ENCODE assay signal across 18 cellular contexts in the genomic region with DNA sequence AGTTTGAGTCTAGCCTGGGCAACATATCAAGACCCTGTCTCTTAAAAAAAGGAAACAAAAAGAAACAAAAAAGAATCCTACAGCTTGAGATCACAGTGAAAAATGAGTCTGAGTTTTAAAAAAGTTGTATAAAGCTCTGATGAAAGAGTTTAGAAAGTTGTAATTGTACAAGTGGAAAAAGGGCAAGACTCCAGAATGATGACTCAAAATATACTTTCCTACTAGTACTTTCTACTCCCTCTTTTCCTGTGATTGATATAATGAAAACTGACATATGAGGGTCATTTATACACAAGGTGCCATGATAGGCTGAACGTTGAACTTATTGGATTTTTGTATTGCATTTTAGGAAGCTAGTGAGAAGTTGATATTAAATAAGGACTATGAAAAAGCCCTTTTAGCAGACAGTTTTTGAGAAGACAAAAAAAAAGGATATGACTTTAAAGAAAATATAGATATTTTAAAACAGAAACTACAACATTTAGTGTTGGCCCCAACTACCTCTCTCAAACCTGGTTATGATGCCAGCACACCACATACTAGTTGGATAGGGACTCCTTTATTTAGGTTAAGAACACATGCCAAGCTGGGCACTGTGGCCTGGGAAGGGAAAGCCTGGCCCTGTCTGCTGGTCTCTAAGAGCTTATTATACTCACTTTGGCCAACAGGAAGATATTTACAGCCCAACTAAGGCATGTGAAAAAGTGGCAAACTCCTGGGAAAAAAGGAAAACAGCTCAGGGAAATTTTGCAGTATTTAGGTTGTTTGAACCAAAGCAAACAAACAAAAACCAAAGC.
A peak's percentile ranks its signal among the peaks of the same experiment; 100 is the strongest.
DNase-seq lines count a peak whose midpoint lies in the region; ATAC-seq and TF ChIP-seq lines count a peak whose summit lies in the region.
"Had no signal": no experiment of that assay in that cellular context is flagged by ENCODE, and none has a peak within 500 bp of the region (broad histone marks: within the 10 kb centered on the region; RNA-seq: fewer than 3 reads in every experiment).

No MANE protein-coding gene starts in this region.

- dilution Hi-C loops in mammary epithelial cell (cut with HindIII; ENCODE audit: low sequenced_read_pairs), result no loop called here

- H4K20me1 ChIP-seq in mammary epithelial cell (ENCODE audit: insufficient read depth, low read length), result no peaks in the 10 kb centered on the region

- POLR2A ChIA-PET in MCF 10A (lab: Yijun Ruan, JAX), result interaction anchor here (0.7 kb wide), 3 partner anchors 14 to 89 kb away, joined by 3 to 4 read pairs (median 3); no protein-coding TSS in a partner anchor

- no peaks in the 10 kb centered on the region for H3K4me1 ChIP-seq in mammary epithelial cell (ENCODE audit: insufficient read depth, low read length)
- H3K4me1 ChIP-seq in mesenchymal stem cell (ENCODE audit: control insufficient read depth, insufficient read depth, low read depth, low read length), result peaks cover 2% of the 10 kb centered on the region
- no peaks in the 10 kb centered on the region for H3K4me1 ChIP-seq in aorta (ENCODE audit: control insufficient read depth in 1 of 2, insufficient read depth in 2 of 2, low read length in 2 of 2)

- no peak overlapping the region for H4K8ac ChIP-seq in mesenchymal stem cell (ENCODE audit: low read length)

- H2BK5ac ChIP-seq in mesenchymal stem cell (ENCODE audit: low read depth, low read length, poor library complexity, severe bottlenecking), result no peak overlapping the region

- H2BK120ac ChIP-seq in mesenchymal stem cell (ENCODE audit: low read depth, low read length), result no peak overlapping the region

- peaks cover 31% of the 10 kb centered on the region for H3K79me1 ChIP-seq in mesenchymal stem cell (replicated peaks; ENCODE audit: low read length, poor library complexity, severe bottlenecking)

- in situ Hi-C loops in mammary epithelial cell (cut with MboI; ENCODE audit: low sequenced_read_pairs in 2 of 2), result no loop called here
- in situ Hi-C loops in ACHN (cut with HindIII; ENCODE audit: low pct_ligation_motif_present, low pct_unique_long_range_greater_than_20kb, low sequenced_read_pairs), result no loop called here

- H3K9ac ChIP-seq in mammary epithelial cell (ENCODE audit: insufficient read depth, low read length) (no peak overlapping the region), mesenchymal stem cell (ENCODE audit: low read length) (peak overlapping the region; percentile 49)
- H3K9ac ChIP-seq: KMS-11 had no signal

- peak overlapping the region; percentile 59 for H3K27ac Mint-ChIP-seq in MCF 10A (ENCODE audit: low read depth, unreplicated experiment)
- H3K27ac Mint-ChIP-seq: activated CD4-positive, alpha-beta T cell treated with anti-CD3 and anti-CD28 coated beads, Interleukin-2, amount 10 ng/mL, durations not matched to agents 7 days and 5 days; CD8-positive, alpha-beta T cell; stimulated activated naive B cell treated with anti-CD40 and anti-IgM and Interleukin-4, amounts not matched to agents 10 μg/mL and 1 μg/mL and 100 μg/mL, for 72 hours had no signal

- H3K36me3 Mint-ChIP-seq in MCF 10A (ENCODE audit: insufficient read depth, unreplicated experiment), result peaks cover 83% of the 10 kb centered on the region
- H3K36me3 Mint-ChIP-seq: CD8-positive, alpha-beta T cell had no signal

- H3K27me3 Mint-ChIP-seq in MCF 10A (ENCODE audit: insufficient read depth, unreplicated experiment), result no peaks in the 10 kb centered on the region
- H3K27me3 Mint-ChIP-seq: activated CD4-positive, alpha-beta T cell treated with anti-CD3 and anti-CD28 coated beads, Interleukin-2, amount 10 ng/mL, durations not matched to agents 7 days and 5 days had no signal

- H3K9me3 Mint-ChIP-seq in MCF 10A (ENCODE audit: unreplicated experiment), result no peaks in the 10 kb centered on the region
- H3K9me3 Mint-ChIP-seq: CD8-positive, alpha-beta T cell had no signal

- H3K27ac ChIP-seq in mammary epithelial cell (ENCODE audit: insufficient read depth, low read depth, low read length), result no peak overlapping the region
- peak overlapping the region; percentile 48 to 55 for H3K27ac ChIP-seq in coronary artery
- no peak overlapping the region for H3K27ac ChIP-seq in mesenchymal stem cell (ENCODE audit: low read length, poor library complexity, severe bottlenecking)
- peak overlapping the region; percentile 69 to 77 for H3K27ac ChIP-seq in aorta (ENCODE audit: low read depth in 1 of 2, low read length in 2 of 2)
- H3K27ac ChIP-seq: KMS-11 had no signal

- DNase-seq in MCF 10A (ENCODE audit: unreplicated experiment) (peak; percentile 26), mammary epithelial cell (no peak), coronary artery (ENCODE audit: low spot score) (no peak), mesenchymal stem cell (peak; percentile 52), aorta (no peak), ACHN (no peak)
- DNase-seq in activated naive CD4-positive, alpha-beta T cell treated with Interleukin-2 at 50 U/mL for 16 hours, result no peak
- DNase-seq: activated CD4-positive, alpha-beta T cell treated with anti-CD3 and anti-CD28 coated beads, Interleukin-2, amount 10 ng/mL, durations not matched to agents 7 days and 5 days; CD8-positive, alpha-beta T cell; DND-41; heart left ventricle; islet precursor cell; mesendoderm; NCI-H1105 treated with DMSO at 0.1 percent for 48 hours; NCI-H2171 treated with DMSO at 0.1 percent for 48 hours; stimulated activated naive B cell treated with anti-CD40 and anti-IgM and Interleukin-4, amounts not matched to agents 10 μg/mL and 1 μg/mL and 100 μg/mL, for 72 hours had no signal

- H3K4me3 ChIP-seq in mammary epithelial cell (replicated peaks in 1 of 3; ENCODE audit: insufficient read depth in 1 of 3, low read depth in 2 of 3, low read length in 3 of 3) (no peak overlapping the region), coronary artery (no peak overlapping the region), mesenchymal stem cell (ENCODE audit: insufficient read depth in 1 of 2, low read depth in 1 of 2, low read length in 2 of 2) (no peak overlapping the region), aorta (ENCODE audit: low read length in 2 of 2) (no peak overlapping the region)
- H3K4me3 ChIP-seq: heart left ventricle had no signal

- H3K4me2 ChIP-seq in mammary epithelial cell (ENCODE audit: insufficient read depth, low read depth, low read length), result no peak overlapping the region
- H3K4me2 ChIP-seq in mesenchymal stem cell (ENCODE audit: low read length, poor library complexity, severe bottlenecking), result no peak overlapping the region
- H3K4me2 ChIP-seq: KMS-11 had no signal

- H3K36me3 ChIP-seq in mammary epithelial cell (ENCODE audit: insufficient read depth, low read length), result no peaks in the 10 kb centered on the region
- peaks cover 25 to 58% of the 10 kb centered on the region in 2 experiments for H3K36me3 ChIP-seq in mesenchymal stem cell (ENCODE audit: control insufficient read depth in 1 of 2, insufficient read depth in 2 of 2, low read depth in 1 of 2, low read length in 2 of 2)
- peaks cover 0 to 4% of the 10 kb centered on the region in 2 donors for H3K36me3 ChIP-seq in aorta (ENCODE audit: control insufficient read depth in 1 of 2, insufficient read depth in 2 of 2, low read length in 1 of 2)

- intact Hi-C loops in MCF 10A (cut with micrococcal nuclease) (no loop called here), mammary epithelial cell (cut with micrococcal nuclease) (no loop called here), aorta (cut with DNase I) (no loop called here)

- H2BK15ac ChIP-seq in mesenchymal stem cell (ENCODE audit: low read depth, poor library complexity, severe bottlenecking), result no peak overlapping the region

- no peak overlapping the region for H3K23ac ChIP-seq in mesenchymal stem cell (ENCODE audit: low read length in 2 of 2)

- H3K9me3 ChIP-seq in mammary epithelial cell (replicated peaks; ENCODE audit: insufficient read depth, low read length) (no peaks in the 10 kb centered on the region), mesenchymal stem cell (ENCODE audit: control insufficient read depth, low read length) (no peaks in the 10 kb centered on the region), aorta (ENCODE audit: control insufficient read depth, low read length) (no peaks in the 10 kb centered on the region)

- no peaks in the 10 kb centered on the region for H3K79me2 ChIP-seq in mammary epithelial cell (ENCODE audit: insufficient read depth, low read length)

- BruUV-seq in MCF 10A (replicated peaks; lab: Mats Ljungman, UMichigan) (no TSS peak), mammary epithelial cell (replicated peaks; lab: Mats Ljungman, UMichigan) (no TSS peak)

- H2AK5ac ChIP-seq in mesenchymal stem cell (ENCODE audit: low read length, severe bottlenecking), result no peak overlapping the region

- peaks cover 5% of the 10 kb centered on the region for H3K4me1 Mint-ChIP-seq in MCF 10A (ENCODE audit: insufficient read depth, unreplicated experiment)
- H3K4me1 Mint-ChIP-seq: activated CD4-positive, alpha-beta T cell treated with anti-CD3 and anti-CD28 coated beads, Interleukin-2, amount 10 ng/mL, durations not matched to agents 7 days and 5 days; stimulated activated naive B cell treated with anti-CD40 and anti-IgM and Interleukin-4, amounts not matched to agents 10 μg/mL and 1 μg/mL and 100 μg/mL, for 72 hours had no signal

- CTCF ChIA-PET in MCF 10A (lab: Yijun Ruan, JAX) (no interaction called here), mammary epithelial cell (lab: Charles Lee; ENCODE audit: low non-redundant PET) (no interaction called here)

- no peak overlapping the region for H3K4me3 Mint-ChIP-seq in MCF 10A (ENCODE audit: unreplicated experiment)
- H3K4me3 Mint-ChIP-seq: activated CD4-positive, alpha-beta T cell treated with anti-CD3 and anti-CD28 coated beads, Interleukin-2, amount 10 ng/mL, durations not matched to agents 7 days and 5 days; CD8-positive, alpha-beta T cell; stimulated activated naive B cell treated with anti-CD40 and anti-IgM and Interleukin-4, amounts not matched to agents 10 μg/mL and 1 μg/mL and 100 μg/mL, for 72 hours had no signal

- ATAC-seq in aorta (ENCODE audit: low FRiP score) (peak; percentile 17), GM21367 (IDR thresholded peaks at IDR 0.05; ENCODE audit: unreplicated experiment) (no peak)
- ATAC-seq: CD8-positive, alpha-beta T cell; heart left ventricle; stimulated activated naive B cell treated with anti-CD40 and anti-IgM and Interleukin-4, amounts not matched to agents 10 μg/mL and 1 μg/mL and 100 μg/mL, for 72 hours had no signal

- H3K18ac ChIP-seq in mesenchymal stem cell (ENCODE audit: low read depth in 1 of 2, low read length in 2 of 2), result no peak overlapping the region

- H4K91ac ChIP-seq in mesenchymal stem cell (ENCODE audit: low read length), result no peak overlapping the region

- no peak overlapping the region for H2BK12ac ChIP-seq in mesenchymal stem cell (ENCODE audit: low read length in 2 of 2)

- no peak overlapping the region for H3K14ac ChIP-seq in mesenchymal stem cell (ENCODE audit: low read length in 2 of 2)

- 94% methylated on average over 1 of the region's 1 CpG for WGBS in mammary epithelial cell (ENCODE audit: low coverage, missing lambda C conversion rate)
- WGBS in mesenchymal stem cell, result 100% methylated on average over 1 of the region's 1 CpG
- 3 to 5% methylated on average over 1 of the region's 1 CpG for WGBS in aorta, 2 donors

- no peak overlapping the region for H2AFZ ChIP-seq in mammary epithelial cell (ENCODE audit: low read depth, low read length)
- no peak overlapping the region for H2AFZ ChIP-seq in mesenchymal stem cell (ENCODE audit: low read depth, low read length)

- no peak for TF ChIP-seq CTCF in MCF 10A (IDR thresholded peaks at IDR 0.05; ENCODE audit: unreplicated experiment)
- no peak for TF ChIP-seq CTCF in mammary epithelial cell (conservative IDR thresholded peaks at IDR 0.05 in 1 of 2, IDR thresholded peaks at IDR 0.05 in 1 of 2; ENCODE audit: extremely low read depth in 1 of 2, insufficient read depth in 1 of 2, low read depth in 1 of 2, low read length in 2 of 2)
- TF ChIP-seq CTCF in coronary artery (IDR thresholded peaks at IDR 0.05), result no peak

- no peaks in the 10 kb centered on the region for H3K27me3 ChIP-seq in mammary epithelial cell (ENCODE audit: insufficient read depth, low read length)
- H3K27me3 ChIP-seq in mesenchymal stem cell (ENCODE audit: control insufficient read depth in 1 of 2, insufficient read depth in 1 of 2, low read length in 2 of 2), result no peaks in the 10 kb centered on the region
- H3K27me3 ChIP-seq in aorta (ENCODE audit: control insufficient read depth in 1 of 2, insufficient read depth in 2 of 2, low read length in 1 of 2), result no peaks in the 10 kb centered on the region
- H3K27me3 ChIP-seq: heart left ventricle had no signal

- no peak overlapping the region for H3K4ac ChIP-seq in mesenchymal stem cell (ENCODE audit: low read depth in 1 of 2, low read length in 2 of 2)

Comparison
In these comparisons a context has a peak if more than half of its experiments do, and no peak if none do; other contexts are left out.
1. DNase-seq: peak in MCF 10A (single experiment) and mesenchymal stem cell (single experiment); none in mammary epithelial cell (single experiment), coronary artery (single experiment), aorta (0 of 2), activated naive CD4-positive, alpha-beta T cell treated with Interleukin-2 at 50 U/mL for 16 hours (single experiment) and ACHN (single experiment).
2. H3K27ac ChIP-seq: peak in coronary artery (2 of 2) and aorta (2 of 2); none in mammary epithelial cell (single experiment) and mesenchymal stem cell (single experiment).